Comparison of ENCODE assay signal across 8 cellular contexts in genomic region chr12:57069522-57069921, GRCh38. TPM values are rescaled to one million over a fixed set of nuclear protein-coding genes. Genes with fewer than 3 reads are reported as not detected.
A peak's percentile ranks its signal among the peaks of the same experiment; 100 is the strongest.
DNase-seq lines count a peak whose midpoint lies in the region; ATAC-seq and TF ChIP-seq lines count a peak whose summit lies in the region.

No MANE protein-coding gene starts in this region.

- H3K4me3 Mint-ChIP-seq in Caco-2 (ENCODE audit: unreplicated experiment): no peak overlapping the region
- H3K4me3 Mint-ChIP-seq in natural killer cell treated with Interleukin-12 subunit alpha and Interleukin-12 subunit beta and Interleukin-15 and Interleukin-18, amount 100 ng/mL, for 72 hours: no peak overlapping the region

- H3K9me3 ChIP-seq in Caco-2: no peaks in the 10 kb centered on the region
- H3K9me3 ChIP-seq in vagina: no peaks in the 10 kb centered on the region

- H3K27ac ChIP-seq in vagina: peak overlapping the region; percentile 82

- no peak overlapping the region for H3K4me3 ChIP-seq in Caco-2 (ENCODE audit: low read depth, low read length)
- no peak overlapping the region for H3K4me3 ChIP-seq in fibroblast of pulmonary artery (replicated peaks; ENCODE audit: low read depth, low read length)
- H3K4me3 ChIP-seq in vagina: no peak overlapping the region

- intact Hi-C loops in Caco-2 (cut with micrococcal nuclease; ENCODE audit: unreplicated experiment): loop anchor here (1.0 to 2.0 kb wide), 3 partner anchors 24 to 113 kb away; no protein-coding TSS in a partner anchor
- intact Hi-C loops in vagina (cut with DNase I): loop anchor here (2.0 kb wide), 1 partner anchor 43 kb away; no protein-coding TSS in a partner anchor

- CTCF ChIA-PET in Caco-2 (lab: Charles Lee): interaction anchor here (0.6 to 4.6 kb wide), 23 partner anchors 9 to 170 kb away, joined by 3 to 195 read pairs (median 6); partner anchors contain the start of genes LRP1, LRP1-AS, NAB2 and NEMP1

- H3K27me3 ChIP-seq in Caco-2 (replicated peaks; ENCODE audit: control insufficient read depth, insufficient read depth, low read length) (no peaks in the 10 kb centered on the region), vagina (no peaks in the 10 kb centered on the region)

- H3K9me3 Mint-ChIP-seq in Caco-2 (ENCODE audit: unreplicated experiment): no peaks in the 10 kb centered on the region
- H3K9me3 Mint-ChIP-seq in natural killer cell treated with Interleukin-12 subunit alpha and Interleukin-12 subunit beta and Interleukin-15 and Interleukin-18, amount 100 ng/mL, for 72 hours: peaks cover 3% of the 10 kb centered on the region

- POLR2A ChIA-PET in Caco-2 (lab: Charles Lee): interaction anchor here (1.0 to 1.5 kb wide), 3 partner anchors 9 to 42 kb away, joined by 8 to 24 read pairs (median 11); partner anchors contain the start of genes NAB2, NEMP1 and STAT6

- ATAC-seq in GM19452 (IDR thresholded peaks at IDR 0.05; ENCODE audit: unreplicated experiment) (peak; percentile 76), HG03571 (IDR thresholded peaks at IDR 0.05; ENCODE audit: unreplicated experiment) (peak; percentile 45)
- ATAC-seq in natural killer cell treated with Interleukin-12 subunit alpha and Interleukin-12 subunit beta and Interleukin-15 and Interleukin-18, amount 100 ng/mL, for 72 hours: peak; percentile 89

- no peaks in the 10 kb centered on the region; the same call in 1 of the 2 replicates for H3K36me3 ChIP-seq in Caco-2 (ENCODE audit: control insufficient read depth, insufficient read depth, low read length)
- peaks cover 0 to 10% of the 10 kb centered on the region in 2 donors for H3K36me3 ChIP-seq in vagina

- H3K27ac Mint-ChIP-seq in Caco-2 (ENCODE audit: unreplicated experiment): peak overlapping the region; percentile 5
- H3K27ac Mint-ChIP-seq in natural killer cell treated with Interleukin-12 subunit alpha and Interleukin-12 subunit beta and Interleukin-15 and Interleukin-18, amount 100 ng/mL, for 72 hours: peak overlapping the region; percentile 64 to 68

- TF ChIP-seq CTCF in Caco-2 (IDR thresholded peaks at IDR 0.05; ENCODE audit: insufficient read depth in 1 of 2, low read depth in 1 of 2, low read length in 1 of 2, severe bottlenecking in 1 of 2, unreplicated experiment in 1 of 2) (peak; percentile 81 to 86), fibroblast of pulmonary artery (IDR thresholded peaks at IDR 0.05; ENCODE audit: low read length, missing control alignments) (peak; percentile 98), vagina (IDR thresholded peaks at IDR 0.05) (peak; percentile 86 to 93 (median 87))

- no peaks in the 10 kb centered on the region for H3K27me3 Mint-ChIP-seq in Caco-2 (ENCODE audit: insufficient read depth, unreplicated experiment)
- no peaks in the 10 kb centered on the region for H3K27me3 Mint-ChIP-seq in natural killer cell treated with Interleukin-12 subunit alpha and Interleukin-12 subunit beta and Interleukin-15 and Interleukin-18, amount 100 ng/mL, for 72 hours

- no TSS peak for BruUV-seq in Caco-2 (replicated peaks; lab: Mats Ljungman, UMichigan)

- H3K4me1 ChIP-seq in Caco-2 (no peaks in the 10 kb centered on the region), vagina (peaks cover 5% of the 10 kb centered on the region)

- no peaks in the 10 kb centered on the region for H3K4me1 Mint-ChIP-seq in Caco-2 (ENCODE audit: low read depth, unreplicated experiment)
- H3K4me1 Mint-ChIP-seq in natural killer cell treated with Interleukin-12 subunit alpha and Interleukin-12 subunit beta and Interleukin-15 and Interleukin-18, amount 100 ng/mL, for 72 hours (ENCODE audit: low read depth in 2 of 2): peaks cover 22 to 28% of the 10 kb centered on the region in 2 donors

- no peak for TF ChIP-seq POLR2A in vagina (IDR thresholded peaks at IDR 0.05)

- peaks cover 69% of the 10 kb centered on the region for H3K36me3 Mint-ChIP-seq in Caco-2 (ENCODE audit: insufficient read depth, unreplicated experiment)
- peaks cover 26% of the 10 kb centered on the region for H3K36me3 Mint-ChIP-seq in natural killer cell treated with Interleukin-12 subunit alpha and Interleukin-12 subunit beta and Interleukin-15 and Interleukin-18, amount 100 ng/mL, for 72 hours

- peak; percentile 66 for DNase-seq in Caco-2
- peak; percentile 96 for DNase-seq in NOMO-1 treated with DMSO at 0.1 percent for 48 hours (lab: John Stamatoyannopoulos, UW; ENCODE audit: unreplicated experiment)
- DNase-seq in activated T-cell treated with anti-CD3 and anti-CD28 coated beads, Interleukin-2, amount 50 U/mL, for 48 hours: peak; percentile 65 to 68
- DNase-seq in fibroblast of pulmonary artery (ENCODE audit: low read depth): peak; percentile 95
- no peak for DNase-seq in natural killer cell treated with Interleukin-12 subunit alpha and Interleukin-12 subunit beta and Interleukin-15 and Interleukin-18, amount 100 ng/mL, for 72 hours (ENCODE audit: low spot score)
- DNase-seq in vagina (ENCODE audit: extremely low spot score in 2 of 2): no peak

RNA-seq across cellular contexts. Expression of gene NEMP1, which starts 9.1 kb away (rescaled TPM):
- total RNA-seq in Caco-2 (2022) (38.3 and 40.1 TPM in 2 replicates), vagina (7.1 TPM)
- total RNA-seq in natural killer cell treated with Interleukin-12 subunit alpha and Interleukin-12 subunit beta and Interleukin-15 and Interleukin-18, amount 100 ng/mL, for 72 hours: 10 to 100 TPM; 25.5 to 34.1 TPM

RNA-seq across cellular contexts. Expression of gene NAB2, which starts 19.4 kb away (rescaled TPM):
- total RNA-seq in Caco-2 (2022): 15.7 and 16.4 TPM in 2 replicates
- total RNA-seq in natural killer cell treated with Interleukin-12 subunit alpha and Interleukin-12 subunit beta and Interleukin-15 and Interleukin-18, amount 100 ng/mL, for 72 hours: 1 to 10 TPM; 7.7 to 8.0 TPM
- 34.4 TPM for total RNA-seq in vagina

RNA-seq across cellular contexts. Expression of gene MYO1A, which starts 19.6 kb away (rescaled TPM):
- total RNA-seq in Caco-2 (2022): 9.3 and 11.9 TPM in 2 replicates
- total RNA-seq in natural killer cell treated with Interleukin-12 subunit alpha and Interleukin-12 subunit beta and Interleukin-15 and Interleukin-18, amount 100 ng/mL, for 72 hours: 1 to 10 TPM in 1 of 2 donors, under 1 TPM in 1; 0.48 to 2.5 TPM
- total RNA-seq in vagina: 1.2 TPM

RNA-seq across cellular contexts. Expression of gene STAT6, which starts 41.6 kb away (rescaled TPM):
- total RNA-seq in Caco-2 (2022) (44.2 and 49.5 TPM in 2 replicates), vagina (146 TPM)
- total RNA-seq in natural killer cell treated with Interleukin-12 subunit alpha and Interleukin-12 subunit beta and Interleukin-15 and Interleukin-18, amount 100 ng/mL, for 72 hours: 100 to 1,000 TPM; 158 to 198 TPM

RNA-seq across cellular contexts. Expression of gene TAC3, which starts 53.2 kb away (rescaled TPM):
- 1.6 and 3.1 TPM in 2 replicates for total RNA-seq in Caco-2 (2022)
- under 1 TPM in 1 of 2 donors, not detected in 1; 0.45 TPM for total RNA-seq in natural killer cell treated with Interleukin-12 subunit alpha and Interleukin-12 subunit beta and Interleukin-15 and Interleukin-18, amount 100 ng/mL, for 72 hours
- total RNA-seq in vagina: not detected

Comparison
In these comparisons a context has a peak if more than half of its experiments do, and no peak if none do; other contexts are left out.
1. DNase-seq: peak in Caco-2 (2 of 2), NOMO-1 treated with DMSO at 0.1 percent for 48 hours (single experiment), activated T-cell treated with anti-CD3 and anti-CD28 coated beads, Interleukin-2, amount 50 U/mL, for 48 hours (2 of 2) and fibroblast of pulmonary artery (single experiment); none in natural killer cell treated with Interleukin-12 subunit alpha and Interleukin-12 subunit beta and Interleukin-15 and Interleukin-18, amount 100 ng/mL, for 72 hours (single experiment) and vagina (0 of 2).
2. Peak in every context shown above with its lines, with median percentiles within 50 percentile points of each other: CTCF ChIP-seq and ATAC-seq.